Comparison of ENCODE assay signal across 9 cellular contexts in genomic region chr15:67080118-67080899, GRCh38. TPM values are rescaled to one million over a fixed set of nuclear protein-coding genes. Genes with fewer than 3 reads are reported as not detected.
DNase-seq lines count a peak whose midpoint lies in the region; TF ChIP-seq lines count a peak whose summit lies in the region.
"Had no signal": no experiment of that assay in that cellular context is flagged by ENCODE, and none has a peak within 500 bp of the region (broad histone marks: within the 10 kb centered on the region; RNA-seq: fewer than 3 reads in every experiment).

No MANE protein-coding gene starts in this region.

- no peaks in the 10 kb centered on the region for H3K27me3 ChIP-seq in sigmoid colon

- TF ChIP-seq EP300 in sigmoid colon (IDR thresholded peaks at IDR 0.05) = no peak

- TF ChIP-seq POLR2A in sigmoid colon (IDR thresholded peaks at IDR 0.05) = no peak

- H3K27ac ChIP-seq in sigmoid colon = peak overlapping the region; percentile 59 to 81 (median 74)

- peak; percentile 80 for DNase-seq in GM04504 (ENCODE audit: low read depth)
- DNase-seq in SW480 (ENCODE audit: low spot score) = peak; percentile 88
- DNase-seq in fibroblast of the conjunctiva (ENCODE audit: low read depth) = peak; percentile 72
- no peak for DNase-seq in sigmoid colon
- no peak for DNase-seq in SK-N-DZ (ENCODE audit: low spot score)
- DNase-seq in mesenteric fat pad (ENCODE audit: low spot score) = no peak
- no peak for DNase-seq in DMS79 (lab: John Stamatoyannopoulos, UW)
- no peak for DNase-seq in activated CD4-positive, CD25-positive, alpha-beta regulatory T cell (lab: John Stamatoyannopoulos, UW)
- DNase-seq: NCI-H774 had no signal

- no peaks in the 10 kb centered on the region for H3K9me3 ChIP-seq in sigmoid colon

- no peaks in the 10 kb centered on the region for H3K36me3 ChIP-seq in sigmoid colon

- peak overlapping the region in 1 of 4 donors; percentile 7 for H3K4me3 ChIP-seq in sigmoid colon

- H3K4me1 ChIP-seq in sigmoid colon = peaks cover 0 to 91% (median 61%) of the 10 kb centered on the region in 4 donors

- 66 to 89% methylated on average over 12 of the region's 12 CpGs for WGBS in sigmoid colon, 2 donors

- intact Hi-C loops in sigmoid colon (cut with DNase I) = no loop called here

- no peak for TF ChIP-seq CTCF in sigmoid colon (IDR thresholded peaks at IDR 0.05)

RNA-seq across cellular contexts. Expression of gene SMAD3, which starts 14.9 kb away (rescaled TPM):
- 10 to 100 TPM; 17.8 to 28.2 (median 18.4) TPM for total RNA-seq in sigmoid colon
- 10 to 100 TPM; 12.5 to 23.2 (median 13.8) TPM for polyA plus RNA-seq in sigmoid colon
- 9.6 and 9.9 TPM in 2 replicates for polyA plus RNA-seq in SK-N-DZ (2014; cell fraction: cytosol; rRNA removed)
- 9.2 and 14.6 TPM in 2 replicates for polyA plus RNA-seq in SK-N-DZ (2014; cell fraction: nucleus; rRNA removed)
- total RNA-seq in mesenteric fat pad = 71.9 TPM

Comparison
In these comparisons a context has a peak if more than half of its experiments do, and no peak if none do; other contexts are left out.
1. DNase-seq: peak in GM04504 (single experiment), SW480 (single experiment) and fibroblast of the conjunctiva (single experiment); none in sigmoid colon (single experiment), SK-N-DZ (single experiment), mesenteric fat pad (single experiment), DMS79 (single experiment) and activated CD4-positive, CD25-positive, alpha-beta regulatory T cell (0 of 4).